1 cellular context compared by ENCODE assay signal in the genomic region with DNA sequence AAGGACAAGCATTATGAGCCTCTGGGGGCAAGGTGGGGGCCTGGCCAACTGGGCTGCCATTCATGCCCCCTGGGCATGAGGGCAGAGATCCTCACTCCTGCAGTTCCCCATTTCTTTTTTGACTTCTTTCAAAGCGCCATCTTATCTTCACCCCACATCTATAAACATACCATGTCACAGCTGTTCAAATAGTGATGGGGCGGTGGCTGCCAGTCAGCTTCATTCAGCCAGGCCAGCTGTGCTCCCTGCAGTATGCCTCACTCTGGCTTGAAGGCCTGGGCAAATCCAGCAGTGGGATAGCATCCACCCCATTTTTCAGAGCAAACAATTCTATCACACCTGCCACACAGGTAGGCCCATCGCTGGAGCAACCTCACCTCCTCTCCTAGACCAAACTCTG.
A peak's percentile ranks its signal among the peaks of the same experiment; 100 is the strongest.
TF ChIP-seq lines count a peak whose summit lies in the region.

No MANE protein-coding gene starts in this region.

TF ChIP-seq in K562, 482 proteins besides CTCF, POLR2A, EP300 and RAD21 (continued from another document):
- TF ChIP-seq, protein P1, sequence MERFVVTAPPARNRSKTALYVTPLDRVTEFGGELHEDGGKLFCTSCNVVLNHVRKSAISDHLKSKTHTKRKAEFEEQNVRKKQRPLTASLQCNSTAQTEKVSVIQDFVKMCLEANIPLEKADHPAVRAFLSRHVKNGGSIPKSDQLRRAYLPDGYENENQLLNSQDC (CRISPR knock-in tag; IDR thresholded peaks at IDR 0.05), result no peak
- TF ChIP-seq COPS2 (conservative IDR thresholded peaks at IDR 0.05), result no peak
- no peak for TF ChIP-seq GTF2E2 (tag; IDR thresholded peaks at IDR 0.05)
- TF ChIP-seq KLF16 (IDR thresholded peaks at IDR 0.05), result no peak
- TF ChIP-seq SPI1 (IDR thresholded peaks at IDR 0.05; ENCODE audit: borderline replicate concordance, low read depth, low read length), result peak; percentile 65; the same call in 1 of the 2 replicates
- TF ChIP-seq ZNF311 (CRISPR knock-in tag; IDR thresholded peaks at IDR 0.05), result no peak
- TF ChIP-seq TRIM24 (IDR thresholded peaks at IDR 0.05), result no peak
- TF ChIP-seq ZNF217 (CRISPR knock-in tag; IDR thresholded peaks at IDR 0.05), result no peak
- no peak for TF ChIP-seq PHB (CRISPR knock-in tag; IDR thresholded peaks at IDR 0.05)
- no peak for TF ChIP-seq EGR1 (conservative IDR thresholded peaks at IDR 0.05)
- 0 out of 2 replicates have a peak, but pooled peaks have one; percentile 17 for TF ChIP-seq ESRRA (IDR thresholded peaks at IDR 0.05; ENCODE audit: borderline replicate concordance, low read depth)
- TF ChIP-seq TBL1XR1 (IDR thresholded peaks at IDR 0.05; ENCODE audit: low read length in 2 of 2), result no peak
- no peak for TF ChIP-seq CHCHD3 (CRISPR knock-in tag; IDR thresholded peaks at IDR 0.05)
- TF ChIP-seq HNRNPUL1 (IDR thresholded peaks at IDR 0.05; ENCODE audit: low read length), result no peak
- TF ChIP-seq SMC3 (conservative IDR thresholded peaks at IDR 0.05; ENCODE audit: insufficient read depth, low read depth, low read length), result no peak
- TF ChIP-seq, protein P2, sequence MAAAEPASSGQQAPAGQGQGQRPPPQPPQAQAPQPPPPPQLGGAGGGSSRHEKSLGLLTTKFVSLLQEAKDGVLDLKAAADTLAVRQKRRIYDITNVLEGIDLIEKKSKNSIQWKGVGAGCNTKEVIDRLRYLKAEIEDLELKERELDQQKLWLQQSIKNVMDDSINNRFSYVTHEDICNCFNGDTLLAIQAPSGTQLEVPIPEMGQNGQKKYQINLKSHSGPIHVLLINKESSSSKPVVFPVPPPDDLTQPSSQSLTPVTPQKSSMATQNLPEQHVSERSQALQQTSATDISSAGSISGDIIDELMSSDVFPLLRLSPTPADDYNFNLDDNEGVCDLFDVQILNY (CRISPR knock-in tag; IDR thresholded peaks at IDR 0.05), result no peak
- TF ChIP-seq ZNF12 (CRISPR knock-in tag; IDR thresholded peaks at IDR 0.05), result no peak
- TF ChIP-seq CAMTA2 (CRISPR knock-in tag; conservative IDR thresholded peaks at IDR 0.05), result no peak
- no peak for TF ChIP-seq ATF1 (CRISPR knock-in tag; IDR thresholded peaks at IDR 0.05)
- no peak for TF ChIP-seq ATF1 (tag; IDR thresholded peaks at IDR 0.05)
- TF ChIP-seq, protein P3, sequence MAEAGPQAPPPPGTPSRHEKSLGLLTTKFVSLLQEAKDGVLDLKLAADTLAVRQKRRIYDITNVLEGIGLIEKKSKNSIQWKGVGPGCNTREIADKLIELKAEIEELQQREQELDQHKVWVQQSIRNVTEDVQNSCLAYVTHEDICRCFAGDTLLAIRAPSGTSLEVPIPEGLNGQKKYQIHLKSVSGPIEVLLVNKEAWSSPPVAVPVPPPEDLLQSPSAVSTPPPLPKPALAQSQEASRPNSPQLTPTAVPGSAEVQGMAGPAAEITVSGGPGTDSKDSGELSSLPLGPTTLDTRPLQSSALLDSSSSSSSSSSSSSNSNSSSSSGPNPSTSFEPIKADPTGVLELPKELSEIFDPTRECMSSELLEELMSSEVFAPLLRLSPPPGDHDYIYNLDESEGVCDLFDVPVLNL (CRISPR knock-in tag; IDR thresholded peaks at IDR 0.05; ENCODE audit: low read depth), result no peak
- TF ChIP-seq MIER1 (IDR thresholded peaks at IDR 0.05; ENCODE audit: low read depth), result no peak
- no peak for TF ChIP-seq BCL6 (CRISPR knock-in tag; IDR thresholded peaks at IDR 0.05)
- no peak for TF ChIP-seq ZNF3 (CRISPR knock-in tag; IDR thresholded peaks at IDR 0.05)
- TF ChIP-seq KDM5B (IDR thresholded peaks at IDR 0.05; ENCODE audit: insufficient replicate concordance, low read depth, low read length), result no peak
- TF ChIP-seq, protein P4, sequence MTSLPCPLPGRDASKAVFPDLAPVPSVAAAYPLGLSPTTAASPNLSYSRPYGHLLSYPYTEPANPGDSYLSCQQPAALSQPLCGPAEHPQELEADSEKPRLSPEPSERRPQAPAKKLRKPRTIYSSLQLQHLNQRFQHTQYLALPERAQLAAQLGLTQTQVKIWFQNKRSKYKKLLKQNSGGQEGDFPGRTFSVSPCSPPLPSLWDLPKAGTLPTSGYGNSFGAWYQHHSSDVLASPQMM (CRISPR knock-in tag; IDR thresholded peaks at IDR 0.05), result no peak
- TF ChIP-seq PTRF (tag; IDR thresholded peaks at IDR 0.05), result no peak
- TF ChIP-seq CBFA2T2 (conservative IDR thresholded peaks at IDR 0.05), result 0 out of 2 replicates have a peak, but pooled peaks have one; percentile 16
- TF ChIP-seq, protein P5, sequence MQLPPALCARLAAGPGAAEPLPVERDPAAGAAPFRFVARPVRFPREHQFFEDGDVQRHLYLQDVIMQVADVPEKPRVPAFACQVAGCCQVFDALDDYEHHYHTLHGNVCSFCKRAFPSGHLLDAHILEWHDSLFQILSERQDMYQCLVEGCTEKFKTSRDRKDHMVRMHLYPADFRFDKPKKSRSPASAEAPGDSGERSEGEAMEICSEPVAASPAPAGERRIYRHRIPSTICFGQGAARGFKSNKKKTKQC (CRISPR knock-in tag; IDR thresholded peaks at IDR 0.05), result no peak
- TF ChIP-seq, protein P6, sequence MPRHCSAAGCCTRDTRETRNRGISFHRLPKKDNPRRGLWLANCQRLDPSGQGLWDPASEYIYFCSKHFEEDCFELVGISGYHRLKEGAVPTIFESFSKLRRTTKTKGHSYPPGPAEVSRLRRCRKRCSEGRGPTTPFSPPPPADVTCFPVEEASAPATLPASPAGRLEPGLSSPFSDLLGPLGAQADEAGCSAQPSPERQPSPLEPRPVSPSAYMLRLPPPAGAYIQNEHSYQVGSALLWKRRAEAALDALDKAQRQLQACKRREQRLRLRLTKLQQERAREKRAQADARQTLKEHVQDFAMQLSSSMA (CRISPR knock-in tag; IDR thresholded peaks at IDR 0.05), result no peak
- 0 out of 4 replicates have a peak, but pooled peaks of 1 of the 2 experiments have one; percentile 28 for TF ChIP-seq TEAD1 (CRISPR knock-in tag; IDR thresholded peaks at IDR 0.05)
- TF ChIP-seq CBX8 (IDR thresholded peaks at IDR 0.05; ENCODE audit: borderline replicate concordance, extremely low read depth, low read depth, low read length, poor library complexity, severe bottlenecking), result no peak
- TF ChIP-seq ZNF766 (CRISPR knock-in tag; conservative IDR thresholded peaks at IDR 0.05), result no peak
- TF ChIP-seq, protein P7, sequence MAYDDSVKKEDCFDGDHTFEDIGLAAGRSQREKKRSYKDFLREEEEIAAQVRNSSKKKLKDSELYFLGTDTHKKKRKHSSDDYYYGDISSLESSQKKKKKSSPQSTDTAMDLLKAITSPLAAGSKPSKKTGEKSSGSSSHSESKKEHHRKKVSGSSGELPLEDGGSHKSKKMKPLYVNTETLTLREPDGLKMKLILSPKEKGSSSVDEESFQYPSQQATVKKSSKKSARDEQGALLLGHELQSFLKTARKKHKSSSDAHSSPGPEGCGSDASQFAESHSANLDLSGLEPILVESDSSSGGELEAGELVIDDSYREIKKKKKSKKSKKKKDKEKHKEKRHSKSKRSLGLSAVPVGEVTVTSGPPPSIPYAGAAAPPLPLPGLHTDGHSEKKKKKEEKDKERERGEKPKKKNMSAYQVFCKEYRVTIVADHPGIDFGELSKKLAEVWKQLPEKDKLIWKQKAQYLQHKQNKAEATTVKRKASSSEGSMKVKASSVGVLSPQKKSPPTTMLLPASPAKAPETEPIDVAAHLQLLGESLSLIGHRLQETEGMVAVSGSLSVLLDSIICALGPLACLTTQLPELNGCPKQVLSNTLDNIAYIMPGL (CRISPR knock-in tag; IDR thresholded peaks at IDR 0.05), result no peak
- peak; percentile 91 to 98 for TF ChIP-seq FOXA3 (CRISPR knock-in tag; conservative IDR thresholded peaks at IDR 0.05 in 1 of 2, IDR thresholded peaks at IDR 0.05 in 1 of 2)
- no peak for TF ChIP-seq POLR2H (tag; IDR thresholded peaks at IDR 0.05; ENCODE audit: low read depth)
- TF ChIP-seq, protein P8, sequence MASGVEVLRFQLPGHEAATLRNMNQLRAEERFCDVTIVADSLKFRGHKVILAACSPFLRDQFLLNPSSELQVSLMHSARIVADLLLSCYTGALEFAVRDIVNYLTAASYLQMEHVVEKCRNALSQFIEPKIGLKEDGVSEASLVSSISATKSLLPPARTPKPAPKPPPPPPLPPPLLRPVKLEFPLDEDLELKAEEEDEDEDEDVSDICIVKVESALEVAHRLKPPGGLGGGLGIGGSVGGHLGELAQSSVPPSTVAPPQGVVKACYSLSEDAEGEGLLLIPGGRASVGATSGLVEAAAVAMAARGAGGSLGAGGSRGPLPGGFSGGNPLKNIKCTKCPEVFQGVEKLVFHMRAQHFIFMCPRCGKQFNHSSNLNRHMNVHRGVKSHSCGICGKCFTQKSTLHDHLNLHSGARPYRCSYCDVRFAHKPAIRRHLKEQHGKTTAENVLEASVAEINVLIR (CRISPR knock-in tag; IDR thresholded peaks at IDR 0.05), result no peak
- TF ChIP-seq, protein P9, sequence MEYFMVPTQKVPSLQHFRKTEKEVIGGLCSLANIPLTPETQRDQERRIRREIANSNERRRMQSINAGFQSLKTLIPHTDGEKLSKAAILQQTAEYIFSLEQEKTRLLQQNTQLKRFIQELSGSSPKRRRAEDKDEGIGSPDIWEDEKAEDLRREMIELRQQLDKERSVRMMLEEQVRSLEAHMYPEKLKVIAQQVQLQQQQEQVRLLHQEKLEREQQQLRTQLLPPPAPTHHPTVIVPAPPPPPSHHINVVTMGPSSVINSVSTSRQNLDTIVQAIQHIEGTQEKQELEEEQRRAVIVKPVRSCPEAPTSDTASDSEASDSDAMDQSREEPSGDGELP (CRISPR knock-in tag; IDR thresholded peaks at IDR 0.05; ENCODE audit: borderline replicate concordance), result peak; percentile 76
- TF ChIP-seq, protein P10, sequence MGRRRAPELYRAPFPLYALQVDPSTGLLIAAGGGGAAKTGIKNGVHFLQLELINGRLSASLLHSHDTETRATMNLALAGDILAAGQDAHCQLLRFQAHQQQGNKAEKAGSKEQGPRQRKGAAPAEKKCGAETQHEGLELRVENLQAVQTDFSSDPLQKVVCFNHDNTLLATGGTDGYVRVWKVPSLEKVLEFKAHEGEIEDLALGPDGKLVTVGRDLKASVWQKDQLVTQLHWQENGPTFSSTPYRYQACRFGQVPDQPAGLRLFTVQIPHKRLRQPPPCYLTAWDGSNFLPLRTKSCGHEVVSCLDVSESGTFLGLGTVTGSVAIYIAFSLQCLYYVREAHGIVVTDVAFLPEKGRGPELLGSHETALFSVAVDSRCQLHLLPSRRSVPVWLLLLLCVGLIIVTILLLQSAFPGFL (CRISPR knock-in tag; IDR thresholded peaks at IDR 0.05), result no peak
- TF ChIP-seq, protein P11, sequence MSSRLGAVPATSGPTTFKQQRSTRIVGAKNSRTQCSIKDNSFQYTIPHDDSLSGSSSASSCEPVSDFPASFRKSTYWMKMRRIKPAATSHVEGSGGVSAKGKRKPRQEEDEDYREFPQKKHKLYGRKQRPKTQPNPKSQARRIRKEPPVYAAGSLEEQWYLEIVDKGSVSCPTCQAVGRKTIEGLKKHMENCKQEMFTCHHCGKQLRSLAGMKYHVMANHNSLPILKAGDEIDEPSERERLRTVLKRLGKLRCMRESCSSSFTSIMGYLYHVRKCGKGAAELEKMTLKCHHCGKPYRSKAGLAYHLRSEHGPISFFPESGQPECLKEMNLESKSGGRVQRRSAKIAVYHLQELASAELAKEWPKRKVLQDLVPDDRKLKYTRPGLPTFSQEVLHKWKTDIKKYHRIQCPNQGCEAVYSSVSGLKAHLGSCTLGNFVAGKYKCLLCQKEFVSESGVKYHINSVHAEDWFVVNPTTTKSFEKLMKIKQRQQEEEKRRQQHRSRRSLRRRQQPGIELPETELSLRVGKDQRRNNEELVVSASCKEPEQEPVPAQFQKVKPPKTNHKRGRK (tag; IDR thresholded peaks at IDR 0.05), result no peak
- TF ChIP-seq NONO (IDR thresholded peaks at IDR 0.05; ENCODE audit: low read depth in 2 of 2, low read length in 1 of 2), result no peak
- TF ChIP-seq XRCC4 (IDR thresholded peaks at IDR 0.05; ENCODE audit: extremely low read depth, insufficient read depth, insufficient read length), result no peak
- TF ChIP-seq L3MBTL2 (IDR thresholded peaks at IDR 0.05), result no peak
- no peak for TF ChIP-seq HMGN3 (IDR thresholded peaks at IDR 0.05; ENCODE audit: borderline replicate concordance, extremely low read depth, insufficient read length, low read depth, low read length)
- TF ChIP-seq HDAC2 (IDR thresholded peaks at IDR 0.05), result no peak
- no peak for TF ChIP-seq CREBBP (IDR thresholded peaks at IDR 0.05; ENCODE audit: low read depth, low read length)
- no peak for TF ChIP-seq NFIC (IDR thresholded peaks at IDR 0.05)
- no peak for TF ChIP-seq ZNF41 (CRISPR knock-in tag; conservative IDR thresholded peaks at IDR 0.05)
- TF ChIP-seq CTBP1 (IDR thresholded peaks at IDR 0.05; ENCODE audit: borderline replicate concordance), result peak; percentile 51; the same call in 1 of the 2 replicates
- no peak for TF ChIP-seq ZNF77 (CRISPR knock-in tag; IDR thresholded peaks at IDR 0.05)
- no peak for TF ChIP-seq ZC3H4 (CRISPR knock-in tag; IDR thresholded peaks at IDR 0.05; ENCODE audit: borderline replicate concordance)
- TF ChIP-seq, protein P12, sequence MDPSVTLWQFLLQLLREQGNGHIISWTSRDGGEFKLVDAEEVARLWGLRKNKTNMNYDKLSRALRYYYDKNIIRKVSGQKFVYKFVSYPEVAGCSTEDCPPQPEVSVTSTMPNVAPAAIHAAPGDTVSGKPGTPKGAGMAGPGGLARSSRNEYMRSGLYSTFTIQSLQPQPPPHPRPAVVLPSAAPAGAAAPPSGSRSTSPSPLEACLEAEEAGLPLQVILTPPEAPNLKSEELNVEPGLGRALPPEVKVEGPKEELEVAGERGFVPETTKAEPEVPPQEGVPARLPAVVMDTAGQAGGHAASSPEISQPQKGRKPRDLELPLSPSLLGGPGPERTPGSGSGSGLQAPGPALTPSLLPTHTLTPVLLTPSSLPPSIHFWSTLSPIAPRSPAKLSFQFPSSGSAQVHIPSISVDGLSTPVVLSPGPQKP (CRISPR knock-in tag; IDR thresholded peaks at IDR 0.05), result no peak
